1 cellular context compared by ENCODE assay signal in genomic region chr17:13297198-13297597, GRCh38.
TF ChIP-seq lines count a peak whose summit lies in the region.

No MANE protein-coding gene starts in this region.

TF ChIP-seq in HepG2, 621 proteins besides CTCF, POLR2A, EP300 and RAD21 (continued from another document and continues in another):
- TF ChIP-seq ZNF574 (CRISPR knock-in tag; IDR thresholded peaks at IDR 0.05) (no peak), ZNF780A (CRISPR knock-in tag; IDR thresholded peaks at IDR 0.05) (no peak), ATF4 (CRISPR knock-in tag; IDR thresholded peaks at IDR 0.05) (peak in 1 of 2 experiments; percentile 39; a peak in 2 of 4 replicates), ZNF225 (CRISPR knock-in tag; IDR thresholded peaks at IDR 0.05) (no peak), ISL2 (CRISPR knock-in tag; IDR thresholded peaks at IDR 0.05) (peak; percentile 48; the same call in 1 of the 2 replicates), ZNF567 (CRISPR knock-in tag; IDR thresholded peaks at IDR 0.05; ENCODE audit: borderline replicate concordance) (no peak), NFE2L1 (CRISPR knock-in tag; IDR thresholded peaks at IDR 0.05; ENCODE audit: borderline replicate concordance) (no peak), PATZ1 (CRISPR knock-in tag; IDR thresholded peaks at IDR 0.05) (0 out of 2 replicates have a peak, but pooled peaks have one; percentile 23), PBX2 (CRISPR knock-in tag; IDR thresholded peaks at IDR 0.05) (no peak), MEF2D (CRISPR knock-in tag; IDR thresholded peaks at IDR 0.05) (peak; percentile 97), SRY (CRISPR knock-in tag; IDR thresholded peaks at IDR 0.05) (no peak), ZNF546 (CRISPR knock-in tag; conservative IDR thresholded peaks at IDR 0.05) (no peak), HMG20A (CRISPR knock-in tag; IDR thresholded peaks at IDR 0.05; ENCODE audit: borderline replicate concordance) (peak; percentile 60; the same call in 1 of the 2 replicates), ARID5B (CRISPR knock-in tag; IDR thresholded peaks at IDR 0.05) (peak; percentile 75), ZBTB37 (CRISPR knock-in tag; IDR thresholded peaks at IDR 0.05) (no peak), BCL6 (CRISPR knock-in tag; IDR thresholded peaks at IDR 0.05) (peak; percentile 54; the same call in 1 of the 2 replicates), SOX13 (IDR thresholded peaks at IDR 0.05) (no peak), SOX13 (CRISPR knock-in tag; conservative IDR thresholded peaks at IDR 0.05 in 1 of 2, IDR thresholded peaks at IDR 0.05 in 1 of 2) (0 out of 4 replicates have a peak, but pooled peaks of 1 of the 2 experiments have one; percentile 25), NCOA2 (CRISPR knock-in tag; IDR thresholded peaks at IDR 0.05) (peak; percentile 48; the same call in 1 of the 2 replicates), ZBTB4 (CRISPR knock-in tag; IDR thresholded peaks at IDR 0.05; ENCODE audit: borderline replicate concordance) (no peak), ZNF382 (CRISPR knock-in tag; IDR thresholded peaks at IDR 0.05; ENCODE audit: borderline replicate concordance) (no peak), ZGPAT (CRISPR knock-in tag; IDR thresholded peaks at IDR 0.05) (peak; percentile 50; the same call in 1 of the 2 replicates), TFAP4 (IDR thresholded peaks at IDR 0.05; ENCODE audit: borderline replicate concordance, low read depth) (peak; percentile 78), PHF21A (CRISPR knock-in tag; IDR thresholded peaks at IDR 0.05) (0 out of 2 replicates have a peak, but pooled peaks have one; percentile 21), NFKBIZ (CRISPR knock-in tag; IDR thresholded peaks at IDR 0.05) (no peak), SALL1 (CRISPR knock-in tag; IDR thresholded peaks at IDR 0.05) (peak; percentile 74; the same call in 1 of the 2 replicates), ZNF12 (CRISPR knock-in tag; IDR thresholded peaks at IDR 0.05) (0 out of 2 replicates have a peak, but pooled peaks have one; percentile 28), FOXK1 (CRISPR knock-in tag; IDR thresholded peaks at IDR 0.05; ENCODE audit: borderline replicate concordance, low read depth) (peak; percentile 32; the same call in 1 of the 2 replicates), ZNF724P (CRISPR knock-in tag; IDR thresholded peaks at IDR 0.05; ENCODE audit: borderline replicate concordance) (no peak), PBX3 (CRISPR knock-in tag; IDR thresholded peaks at IDR 0.05; ENCODE audit: borderline replicate concordance) (no peak), HBP1 (CRISPR knock-in tag; IDR thresholded peaks at IDR 0.05; ENCODE audit: low read depth) (no peak), FOXA3 (CRISPR knock-in tag; IDR thresholded peaks at IDR 0.05) (peak; percentile 82), SAP130 (CRISPR knock-in tag; IDR thresholded peaks at IDR 0.05; ENCODE audit: low read depth) (peak; percentile 42; the same call in 1 of the 2 replicates)
